ENCODE assay signal across 1 cellular context in genomic region chr11:108664730-108665525, GRCh38.
TF ChIP-seq lines count a peak whose summit lies in the region.

Gene DDX10 (plus strand): TSS chr11:108665069. CDS start chr11:108665154, 85 bp downstream.

TF ChIP-seq in K562, 482 proteins besides CTCF, POLR2A, EP300 and RAD21 (continued from another document and continues in another):
- TF ChIP-seq MGA (IDR thresholded peaks at IDR 0.05) (peak; percentile 55; the same call in 1 of the 2 replicates), ZNF395 (CRISPR knock-in tag; IDR thresholded peaks at IDR 0.05) (peak; percentile 92), MXD1 (CRISPR knock-in tag; IDR thresholded peaks at IDR 0.05; ENCODE audit: borderline replicate concordance, poor library complexity, severe bottlenecking) (peak; percentile 80), ZNF830 (CRISPR knock-in tag; IDR thresholded peaks at IDR 0.05) (no peak), RAD51 (IDR thresholded peaks at IDR 0.05; ENCODE audit: borderline replicate concordance, low read depth) (peak; percentile 36; the same call in 1 of the 2 replicates), POLR2G (IDR thresholded peaks at IDR 0.05; ENCODE audit: low read depth, low read length) (peak; percentile 87), ZNF639 (CRISPR knock-in tag; conservative IDR thresholded peaks at IDR 0.05 in 1 of 2, IDR thresholded peaks at IDR 0.05 in 1 of 2) (0 out of 4 replicates have a peak, but pooled peaks of 1 of the 2 experiments have one; percentile 42), CEBPZ (IDR thresholded peaks at IDR 0.05; ENCODE audit: borderline replicate concordance, low read depth, low read length) (no peak), HDAC3 (IDR thresholded peaks at IDR 0.05; ENCODE audit: borderline replicate concordance, partially characterized antibody) (no peak), ERF (CRISPR knock-in tag; IDR thresholded peaks at IDR 0.05) (0 out of 2 replicates have a peak, but pooled peaks have one; percentile 72), HDAC2 (IDR thresholded peaks at IDR 0.05) (peak; percentile 44; the same call in 1 of the 2 replicates), FOXO4 (CRISPR knock-in tag; IDR thresholded peaks at IDR 0.05) (0 out of 2 replicates have a peak, but pooled peaks have one; percentile 23), KAT7 (CRISPR knock-in tag; IDR thresholded peaks at IDR 0.05; ENCODE audit: borderline replicate concordance) (peak; percentile 59; the same call in 1 of the 2 replicates), PHF8 (IDR thresholded peaks at IDR 0.05; ENCODE audit: borderline replicate concordance, low read length) (peak; percentile 65; the same call in 1 of the 2 replicates), ZNF589 (CRISPR knock-in tag; IDR thresholded peaks at IDR 0.05; ENCODE audit: low read depth) (peak; percentile 69; the same call in 1 of the 2 replicates), USF2 (CRISPR knock-in tag; IDR thresholded peaks at IDR 0.05) (peak; percentile 56; the same call in 1 of the 2 replicates), EZH2 (IDR thresholded peaks at IDR 0.05; ENCODE audit: borderline replicate concordance, low read depth, low read length) (no peak), CEBPG (CRISPR knock-in tag; IDR thresholded peaks at IDR 0.05) (peak; percentile 30; the same call in 1 of the 2 replicates), CEBPG (tag; conservative IDR thresholded peaks at IDR 0.05 in 1 of 2, IDR thresholded peaks at IDR 0.05 in 1 of 2) (peak in 1 of 2 experiments; percentile 53; a peak in 1 of 4 replicates), ZFP91 (CRISPR knock-in tag; IDR thresholded peaks at IDR 0.05) (peak; percentile 85), PKNOX1 (IDR thresholded peaks at IDR 0.05) (peak; percentile 20; the same call in 1 of the 2 replicates), SIN3A (IDR thresholded peaks at IDR 0.05; ENCODE audit: borderline replicate concordance in 2 of 2, control insufficient read depth in 1 of 2, low read depth in 2 of 2, low read length in 2 of 2) (peak; percentile 33 to 53; a peak in 2 of 4 replicates)
